In genomic region chr17:29112780-29113295, GRCh38 we compare ENCODE assay signal across 10 cellular contexts.
DNase-seq lines count a peak whose midpoint lies in the region; ATAC-seq and TF ChIP-seq lines count a peak whose summit lies in the region.
"Had no signal": no experiment of that assay in that cellular context is flagged by ENCODE, and none has a peak within 500 bp of the region (broad histone marks: within the 10 kb centered on the region; RNA-seq: fewer than 3 reads in every experiment).

No MANE protein-coding gene starts in this region.

- DNase-seq in Daoy (ENCODE audit: low read depth) (peak; percentile 73), RPMI7951 (ENCODE audit: low read depth) (peak; percentile 90), fibroblast of pulmonary artery (ENCODE audit: low read depth) (peak; percentile 38), sciatic nerve (ENCODE audit: low spot score) (peak; percentile 84), 8988T (no peak), SK-N-SH (no peak), COLO829 (ENCODE audit: low spot score) (no peak)
- DNase-seq in activated CD4-positive, alpha-beta T cell treated with anti-CD3 and anti-CD28 coated beads, Interleukin-2, amount 50 U/mL, for 1 hour: no peak
- DNase-seq: activated effector memory CD4-positive, alpha-beta T cell treated with Interleukin-2 at 50 U/mL for 16 hours; Kasumi-1 had no signal

- H3K9me2 ChIP-seq in SK-N-SH: no peaks in the 10 kb centered on the region

- H3K4me2 ChIP-seq in SK-N-SH: no peak overlapping the region

- TF ChIP-seq EP300 in SK-N-SH (IDR thresholded peaks at IDR 0.05; ENCODE audit: borderline replicate concordance in 1 of 2, low read depth in 1 of 2, low read length in 1 of 2): no peak

- peaks cover 5 to 39% of the 10 kb centered on the region in 2 experiments; a peak in 2 of 4 replicates for H3K4me1 ChIP-seq in SK-N-SH (ENCODE audit: control insufficient read depth in 1 of 2, insufficient read depth in 2 of 2, low read depth in 1 of 2, low read length in 1 of 2)

- H3K9ac ChIP-seq in SK-N-SH: no peak overlapping the region

- POLR2A ChIA-PET in SK-N-SH (lab: Yijun Ruan, JAX): interaction anchor here (0.8 to 1.6 kb wide), 2 partner anchors 11 to 148 kb away, joined by 3 to 11 read pairs; no protein-coding TSS in a partner anchor

- CTCF ChIA-PET in SK-N-SH (lab: Yijun Ruan, JAX): interaction anchor here (0.6 to 26.8 kb wide), 35 partner anchors 11 to 271 kb away, joined by 3 to 947 read pairs (median 8); partner anchors contain the start of genes FAM222B, PHF12, PIPOX and SEZ6

- peak; percentile 67 for ATAC-seq in sciatic nerve

- no peaks in the 10 kb centered on the region for H3F3A ChIP-seq in SK-N-SH (replicated peaks; ENCODE audit: insufficient read depth)

- no peak for TF ChIP-seq RAD21 in SK-N-SH (IDR thresholded peaks at IDR 0.05; ENCODE audit: low read length)

- H3K27ac ChIP-seq in SK-N-SH (ENCODE audit: low read depth in 2 of 2, low read length in 1 of 2): no peak overlapping the region

- no peak overlapping the region for H2AFZ ChIP-seq in SK-N-SH (ENCODE audit: low read depth)

- no peaks in the 10 kb centered on the region for H3K9me3 ChIP-seq in SK-N-SH

- 75% methylated on average over 9 of the region's 11 CpGs for WGBS in SK-N-SH (ENCODE audit: low lambda C conversion rate)

- TF ChIP-seq CTCF in fibroblast of pulmonary artery (IDR thresholded peaks at IDR 0.05; ENCODE audit: low read length, missing control alignments) (no peak), SK-N-SH (IDR thresholded peaks at IDR 0.05) (no peak)

- H4K20me1 ChIP-seq in SK-N-SH (ENCODE audit: insufficient read depth): no peaks in the 10 kb centered on the region

- intact Hi-C loops in sciatic nerve (cut with DNase I): no loop called here

- H3K36me3 ChIP-seq in SK-N-SH (replicated peaks in 1 of 2; ENCODE audit: control insufficient read depth in 1 of 2, insufficient read depth in 2 of 2, low read length in 1 of 2): peaks cover 0 to 8% of the 10 kb centered on the region in 2 experiments

- H3K4me3 ChIP-seq in fibroblast of pulmonary artery (replicated peaks; ENCODE audit: low read depth, low read length) (no peak overlapping the region), SK-N-SH (ENCODE audit: low read depth in 2 of 2, low read length in 1 of 2) (no peak overlapping the region)

- H3K79me2 ChIP-seq in SK-N-SH (ENCODE audit: insufficient read depth): no peaks in the 10 kb centered on the region

- H3K27me3 ChIP-seq in SK-N-SH (ENCODE audit: insufficient read depth): no peaks in the 10 kb centered on the region

TF ChIP-seq in SK-N-SH, 30 proteins besides CTCF, POLR2A, EP300 and RAD21:
- TF ChIP-seq POLR2AphosphoS5 (IDR thresholded peaks at IDR 0.05; ENCODE audit: low read depth, low read length) (no peak), JUND (IDR thresholded peaks at IDR 0.05) (no peak), NFIC (IDR thresholded peaks at IDR 0.05; ENCODE audit: borderline replicate concordance) (no peak), GATA2 (CRISPR knock-in tag; IDR thresholded peaks at IDR 0.05) (no peak)

Comparison
In these comparisons a context has a peak if more than half of its experiments do, and no peak if none do; other contexts are left out.
1. DNase-seq: peak in Daoy (single experiment), RPMI7951 (single experiment), fibroblast of pulmonary artery (single experiment) and sciatic nerve (single experiment); none in 8988T (single experiment), SK-N-SH (single experiment), COLO829 (single experiment) and activated CD4-positive, alpha-beta T cell treated with anti-CD3 and anti-CD28 coated beads, Interleukin-2, amount 50 U/mL, for 1 hour (single experiment).